ENCODE assay signal across 21 cellular contexts in genomic region chr1:174957829-174958228, GRCh38. TPM values are rescaled to one million over a fixed set of nuclear protein-coding genes. Genes with fewer than 3 reads are reported as not detected.
DNase-seq lines count a peak whose midpoint lies in the region; ATAC-seq, FAIRE-seq and TF ChIP-seq lines count a peak whose summit lies in the region.
"Had no signal": no experiment of that assay in that cellular context is flagged by ENCODE, and none has a peak within 500 bp of the region (broad histone marks: within the 10 kb centered on the region; RNA-seq: fewer than 3 reads in every experiment).

No MANE protein-coding gene starts in this region.

- CTCF ChIA-PET in GM12878 (lab: Yijun Ruan, JAX): interaction anchor here (1.0 to 2.0 kb wide), 5 partner anchors 8 to 65 kb away, joined by 3 to 6 read pairs (median 4); no protein-coding TSS in a partner anchor

- SMC1A ChIA-PET in GM12878 (lab: Charles Lee; ENCODE audit: uncharacterized antibody, unreplicated experiment): interaction anchor here (0.7 to 1.6 kb wide), 9 partner anchors 8 to 43 kb away, joined by 3 to 8 read pairs (median 4); partner anchors contain the start of gene CACYBP

- no peak overlapping the region for H3K9ac ChIP-seq in GM12878 (ENCODE audit: control insufficient read depth, insufficient read depth, low read length)

- TF ChIP-seq POLR2A in GM12878 (IDR thresholded peaks at IDR 0.05; ENCODE audit: low read depth, low read length): no peak

- peaks cover 0 to 9% of the 10 kb centered on the region in 2 experiments; a peak in 1 of 4 replicates for H3K36me3 ChIP-seq in GM12878 (ENCODE audit: control insufficient read depth in 2 of 2, insufficient read depth in 2 of 2, low read length in 1 of 2)
- H3K36me3 ChIP-seq: brain microvascular endothelial cell, left ventricle myocardium inferior, ovary, thoracic aorta had no signal

- peak overlapping the region; percentile 51; the same call in 1 of the 2 replicates for H3K4me2 ChIP-seq in GM12878 (ENCODE audit: control insufficient read depth, insufficient read depth)

- intact Hi-C loops in GM12878 (cut with micrococcal nuclease; ENCODE audit: unreplicated experiment) (no loop called here), CD14-positive monocyte (cut with micrococcal nuclease) (no loop called here)

- no peaks in the 10 kb centered on the region for H3K79me2 ChIP-seq in GM12878 (ENCODE audit: control insufficient read depth, insufficient read depth, low read length)

- POLR2A ChIA-PET in GM12878 (lab: Charles Lee): interaction anchor here (0.6 to 2.5 kb wide), 5 partner anchors 9 to 42 kb away, joined by 3 to 14 read pairs (median 3); partner anchors contain the start of gene CACYBP

- TF ChIP-seq CTCF in GM12878 (IDR thresholded peaks at IDR 0.05 in 2 of 3, conservative IDR thresholded peaks at IDR 0.05 in 1 of 3; ENCODE audit: control insufficient read depth in 2 of 3, extremely low read depth in 1 of 3, insufficient read depth in 1 of 3, low read depth in 3 of 3, low read length in 3 of 3): no peak
- TF ChIP-seq CTCF in CD14-positive monocyte (IDR thresholded peaks at IDR 0.05): no peak

- H3K27me3 ChIP-seq in GM12878 (replicated peaks in 1 of 2; ENCODE audit: control insufficient read depth in 2 of 2, insufficient read depth in 2 of 2, low read length in 1 of 2): no peaks in the 10 kb centered on the region
- H3K27me3 ChIP-seq: brain microvascular endothelial cell, ovary had no signal

- H3K4me1 Mint-ChIP-seq in stimulated activated naive CD8-positive, alpha-beta T cell treated with anti-CD3 and anti-CD28 coated beads, Interleukin-15, Interleukin-2, amounts not matched to agents 100 ng/mL and 50 ng/mL, for 24 hours (ENCODE audit: low read depth): peaks cover 35% of the 10 kb centered on the region
- peaks cover 47% of the 10 kb centered on the region for H3K4me1 Mint-ChIP-seq in CD14-positive monocyte

- no peaks in the 10 kb centered on the region for H3K27me3 Mint-ChIP-seq in stimulated activated naive CD8-positive, alpha-beta T cell treated with anti-CD3 and anti-CD28 coated beads, Interleukin-15, Interleukin-2, amounts not matched to agents 100 ng/mL and 50 ng/mL, for 24 hours
- no peaks in the 10 kb centered on the region for H3K27me3 Mint-ChIP-seq in CD14-positive monocyte (ENCODE audit: low read depth in 3 of 3)

- H3K9me3 ChIP-seq in GM12878 (replicated peaks; ENCODE audit: control insufficient read depth, insufficient read depth, low read length): no peaks in the 10 kb centered on the region
- H3K9me3 ChIP-seq: left ventricle myocardium inferior, ovary, thoracic aorta had no signal

- TF ChIP-seq EP300 in GM12878 (IDR thresholded peaks at IDR 0.05; ENCODE audit: borderline replicate concordance in 1 of 2, control insufficient read depth in 1 of 2, low read depth in 2 of 2, low read length in 2 of 2): no peak

- H4K20me1 ChIP-seq in GM12878 (ENCODE audit: control insufficient read depth, insufficient read depth): no peaks in the 10 kb centered on the region

- no peak overlapping the region for H2AFZ ChIP-seq in GM12878 (ENCODE audit: control insufficient read depth, low read depth, low read length)

- peak overlapping the region; percentile 41 for H3K27ac Mint-ChIP-seq in stimulated activated naive CD8-positive, alpha-beta T cell treated with anti-CD3 and anti-CD28 coated beads, Interleukin-15, Interleukin-2, amounts not matched to agents 100 ng/mL and 50 ng/mL, for 24 hours
- peak overlapping the region in 3 of 7 donors; percentile 15 to 63 (median 25) for H3K27ac Mint-ChIP-seq in CD14-positive monocyte

- H3K4me3 Mint-ChIP-seq in stimulated activated naive CD8-positive, alpha-beta T cell treated with anti-CD3 and anti-CD28 coated beads, Interleukin-15, Interleukin-2, amounts not matched to agents 100 ng/mL and 50 ng/mL, for 24 hours: no peak overlapping the region
- no peak overlapping the region for H3K4me3 Mint-ChIP-seq in CD14-positive monocyte

- BruUV-seq in GM12878 (replicated peaks; lab: Mats Ljungman, UMichigan): TSS peak; percentile 27

- ATAC-seq in stimulated activated naive CD8-positive, alpha-beta T cell treated with anti-CD3 and anti-CD28 coated beads, Interleukin-15, Interleukin-2, amounts not matched to agents 100 U/mL and 50 U/mL, for 24 hours: no peak
- ATAC-seq in GM12878 (peak; percentile 28), GM18858 (IDR thresholded peaks at IDR 0.05; ENCODE audit: unreplicated experiment) (no peak)

- peaks cover 21% of the 10 kb centered on the region for H3K4me1 ChIP-seq in GM12878 (ENCODE audit: control insufficient read depth, insufficient read depth, low read length)

- peak overlapping the region; percentile 2; the same call in 1 of the 2 replicates for H3K27ac ChIP-seq in GM12878 (ENCODE audit: control insufficient read depth, insufficient read depth)
- H3K27ac ChIP-seq: brain microvascular endothelial cell, HL-60, left ventricle myocardium inferior, thoracic aorta had no signal

- no peaks in the 10 kb centered on the region for H3K9me3 Mint-ChIP-seq in stimulated activated naive CD8-positive, alpha-beta T cell treated with anti-CD3 and anti-CD28 coated beads, Interleukin-15, Interleukin-2, amounts not matched to agents 100 ng/mL and 50 ng/mL, for 24 hours
- H3K9me3 Mint-ChIP-seq in CD14-positive monocyte: peaks cover 0 to 3% (median 0%) of the 10 kb centered on the region in 7 donors

- RAD21 ChIA-PET in GM12878 (lab: Charles Lee; ENCODE audit: unreplicated experiment): interaction anchor here (0.7 to 1.4 kb wide), 6 partner anchors 11 to 231 kb away, joined by 3 to 6 read pairs (median 4); no protein-coding TSS in a partner anchor

- FAIRE-seq in GM12878 (lab: Jason Lieb, UNC): no peak

- in situ Hi-C loops in GM12878 (cut with MboI): no loop called here

- no peak for TF ChIP-seq RAD21 in GM12878 (IDR thresholded peaks at IDR 0.05; ENCODE audit: insufficient read depth, low read depth, low read length)

- no peak overlapping the region for H3K4me3 ChIP-seq in GM12878
- H3K4me3 ChIP-seq: left ventricle myocardium inferior, ovary, thoracic aorta had no signal

- no peak for DNase-seq in stimulated activated naive CD8-positive, alpha-beta T cell treated with anti-CD3 and anti-CD28 coated beads, Interleukin-15, Interleukin-2, amounts not matched to agents 100 U/mL and 50 U/mL, for 24 hours
- DNase-seq in OCI-M1 (lab: John Stamatoyannopoulos, UW): peak; percentile 49
- no peak for DNase-seq in GM12878 (ENCODE audit: low read depth, low spot score)
- DNase-seq in NCI-H748 (lab: John Stamatoyannopoulos, UW; ENCODE audit: unreplicated experiment): no peak
- no peak for DNase-seq in NCI-H2081 treated with DMSO at 0.1 percent for 48 hours (lab: John Stamatoyannopoulos, UW)
- no peak for DNase-seq in CD14-positive monocyte (ENCODE audit: low spot score)
- DNase-seq: activated CD4-positive, alpha-beta T cell treated with anti-CD3 and anti-CD28 coated beads, Interleukin-2, amount 50 U/mL, for 1 hour; activated effector memory CD4-positive, alpha-beta T cell treated with anti-CD3 and anti-CD28 coated beads, Interleukin-2, amount 50 U/mL, for 16 hours; brain microvascular endothelial cell; dermis blood vessel endothelial cell; GOT3; left ventricle myocardium inferior; NCI-H2029 treated with DMSO at 0.1 percent for 48 hours; NCI-H510A treated with DMSO at 0.1 percent for 48 hours; ovary; stimulated activated CD4-positive, alpha-beta T cell treated with anti-CD3 and anti-CD28 coated beads, Interleukin-4, amount 100 ng/mL, for 24 hours; T1000 had no signal

- peaks cover 4% of the 10 kb centered on the region for H3K36me3 Mint-ChIP-seq in stimulated activated naive CD8-positive, alpha-beta T cell treated with anti-CD3 and anti-CD28 coated beads, Interleukin-15, Interleukin-2, amounts not matched to agents 100 ng/mL and 50 ng/mL, for 24 hours (ENCODE audit: low read depth)
- peaks cover 7% of the 10 kb centered on the region in 2 donors for H3K36me3 Mint-ChIP-seq in CD14-positive monocyte

TF ChIP-seq in GM12878, 131 proteins besides CTCF, POLR2A, EP300 and RAD21 (continues in another document):
- TF ChIP-seq IKZF2 (IDR thresholded peaks at IDR 0.05): 0 out of 4 replicates have a peak, but pooled peaks of 1 of the 2 experiments have one; percentile 24
- TF ChIP-seq IKZF1 (conservative IDR thresholded peaks at IDR 0.05): 0 out of 2 replicates have a peak, but pooled peaks have one; percentile 11

RNA-seq across cellular contexts. Expression of gene CACYBP, which starts 41.9 kb away (rescaled TPM):
- total RNA-seq in GM12878 (2013; cell fraction: nucleolus; rRNA removed): 31.8 and 34.6 TPM in 2 replicates
- total RNA-seq in GM12878 (2014; rRNA removed) (219 and 337 TPM in 2 replicates), GM12878 (2014; rRNA removed; fragmentation: Illumina TruSeq; extraction: Trizol) (191 and 217 TPM in 2 replicates), GM12878 (2021) (140 and 142 TPM in 2 replicates)
- 50.2 TPM for polyA plus RNA-seq in GM12878 (2011; ENCODE audit: low read depth)
- polyA plus RNA-seq in GM12878 (2011; rRNA removed) (77.7 and 118 TPM in 2 replicates), GM12878 (2014; fragmentation: Illumina TruSeq; extraction: Trizol) (120 and 220 TPM in 2 replicates), GM12878 (2014; fragmentation: Nextera tagmentation; extraction: Ambion mirVana) (100 to 1,000 TPM; 189 to 199 TPM), GM12878 (2014; rRNA removed) (354 and 488 TPM in 2 replicates), GM12878 (2016; fragmentation: Nextera tagmentation; extraction: Ambion mirVana) (100 to 1,000 TPM; 431 to 439 TPM), CD14-positive monocyte (10 to 100 TPM; 74.8 to 86.9 TPM)
- polyA plus RNA-seq in GM12878 (2011; cell fraction: cytosol; rRNA removed): 54.1 and 73.7 TPM in 2 replicates
- 26.5 and 55.8 TPM in 2 replicates for polyA plus RNA-seq in GM12878 (2011; cell fraction: nucleus; rRNA removed)
- polyA plus RNA-seq in GM12878 (2012): 93.7 and 110 TPM in 2 replicates
- polyA minus RNA-seq in GM12878 (2011; rRNA and poly(A)+ RNA removed): 12.0 and 30.3 TPM in 2 replicates
- 12.6 and 14.0 TPM in 2 replicates for polyA minus RNA-seq in GM12878 (2011; cell fraction: cytosol; rRNA and poly(A)+ RNA removed)
- 21.4 and 31.9 TPM in 2 replicates for polyA minus RNA-seq in GM12878 (2011; cell fraction: nucleus; rRNA and poly(A)+ RNA removed)
